ENCODE assay signal across 12 cellular contexts in the genomic region with DNA sequence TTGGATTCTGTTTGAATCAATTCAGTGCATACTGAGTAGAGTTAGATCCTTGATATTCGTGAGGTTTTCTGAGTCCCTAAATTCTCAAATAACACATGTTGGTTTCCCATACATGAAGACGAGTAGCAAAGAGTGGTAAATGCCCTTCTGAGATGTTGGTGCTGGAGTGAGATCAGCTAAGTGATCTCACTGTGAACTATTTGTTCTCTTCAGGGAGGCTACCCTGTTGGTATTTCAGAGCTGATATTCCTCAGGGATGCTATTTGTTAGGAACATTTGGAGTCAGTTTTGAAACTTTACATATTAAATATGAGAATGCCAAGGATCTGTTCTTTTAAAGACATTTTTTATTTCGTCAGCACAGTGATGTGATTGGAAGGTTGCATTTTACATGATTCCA. TPM values are rescaled to one million over a fixed set of nuclear protein-coding genes. Genes with fewer than 3 reads are reported as not detected.
A peak's percentile ranks its signal among the peaks of the same experiment; 100 is the strongest.
DNase-seq lines count a peak whose midpoint lies in the region; ATAC-seq and TF ChIP-seq lines count a peak whose summit lies in the region.
"Had no signal": no experiment of that assay in that cellular context is flagged by ENCODE, and none has a peak within 500 bp of the region (broad histone marks: within the 10 kb centered on the region; RNA-seq: fewer than 3 reads in every experiment).

No MANE protein-coding gene starts in this region.

- DNase-seq in AG20443 (ENCODE audit: low spot score) (peak; percentile 28), fibroblast of peridontal ligament (ENCODE audit: extremely low read depth) (peak; percentile 40), progenitor cell of endocrine pancreas (ENCODE audit: low spot score, unreplicated experiment) (no peak), D341Med (ENCODE audit: low spot score) (no peak), T1000 (lab: John Stamatoyannopoulos, UW) (no peak), T-helper 9 cell (no peak)
- DNase-seq: activated CD4-positive, alpha-beta T cell treated with anti-CD3 and anti-CD28 coated beads, Interleukin-2, amount 50 U/mL, for 48 hours; amniotic stem cell; GDM1; NCI-H1105 treated with DMSO at 0.1 percent for 48 hours had no signal

- peaks cover 3% of the 10 kb centered on the region for H3K36me3 Mint-ChIP-seq in progenitor cell of endocrine pancreas (ENCODE audit: insufficient read depth)

- H3K9me3 Mint-ChIP-seq in progenitor cell of endocrine pancreas (ENCODE audit: low read depth) = no peaks in the 10 kb centered on the region

- peaks cover 63% of the 10 kb centered on the region for H3K4me1 Mint-ChIP-seq in progenitor cell of endocrine pancreas (ENCODE audit: low read depth)

- no peak for TF ChIP-seq CTCF in progenitor cell of endocrine pancreas (IDR thresholded peaks at IDR 0.05; ENCODE audit: unreplicated experiment)

- H3K4me3 Mint-ChIP-seq in progenitor cell of endocrine pancreas (ENCODE audit: low read depth) = no peak overlapping the region

- H3K27ac Mint-ChIP-seq in progenitor cell of endocrine pancreas = peak overlapping the region; percentile 82

- H3K27me3 Mint-ChIP-seq in progenitor cell of endocrine pancreas = no peaks in the 10 kb centered on the region

- ATAC-seq in SK-N-SH treated with all-trans-retinoic acid at 6 μM for 48 hours = peak; percentile 28; the same call in 2 of the 3 replicates
- ATAC-seq in GM21528 (IDR thresholded peaks at IDR 0.05; ENCODE audit: low FRiP score, unreplicated experiment) = no peak

TF ChIP-seq in SK-N-SH treated with all-trans-retinoic acid at 6 μM for 48 hours, 23 proteins besides CTCF, POLR2A, EP300 and RAD21:
- TF ChIP-seq PPARA (CRISPR knock-in tag; IDR thresholded peaks at IDR 0.05; ENCODE audit: borderline replicate concordance) = no peak
- no peak for TF ChIP-seq RARB (CRISPR knock-in tag; IDR thresholded peaks at IDR 0.05)
- TF ChIP-seq ZNF565 (CRISPR knock-in tag; conservative IDR thresholded peaks at IDR 0.05; ENCODE audit: low read depth) = no peak
- TF ChIP-seq ZNF70 (CRISPR knock-in tag; IDR thresholded peaks at IDR 0.05) = no peak
- no peak for TF ChIP-seq ZFP30 (CRISPR knock-in tag; IDR thresholded peaks at IDR 0.05)
- TF ChIP-seq, protein P1, sequence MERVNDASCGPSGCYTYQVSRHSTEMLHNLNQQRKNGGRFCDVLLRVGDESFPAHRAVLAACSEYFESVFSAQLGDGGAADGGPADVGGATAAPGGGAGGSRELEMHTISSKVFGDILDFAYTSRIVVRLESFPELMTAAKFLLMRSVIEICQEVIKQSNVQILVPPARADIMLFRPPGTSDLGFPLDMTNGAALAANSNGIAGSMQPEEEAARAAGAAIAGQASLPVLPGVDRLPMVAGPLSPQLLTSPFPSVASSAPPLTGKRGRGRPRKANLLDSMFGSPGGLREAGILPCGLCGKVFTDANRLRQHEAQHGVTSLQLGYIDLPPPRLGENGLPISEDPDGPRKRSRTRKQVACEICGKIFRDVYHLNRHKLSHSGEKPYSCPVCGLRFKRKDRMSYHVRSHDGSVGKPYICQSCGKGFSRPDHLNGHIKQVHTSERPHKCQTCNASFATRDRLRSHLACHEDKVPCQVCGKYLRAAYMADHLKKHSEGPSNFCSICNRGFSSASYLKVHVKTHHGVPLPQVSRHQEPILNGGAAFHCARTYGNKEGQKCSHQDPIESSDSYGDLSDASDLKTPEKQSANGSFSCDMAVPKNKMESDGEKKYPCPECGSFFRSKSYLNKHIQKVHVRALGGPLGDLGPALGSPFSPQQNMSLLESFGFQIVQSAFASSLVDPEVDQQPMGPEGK (CRISPR knock-in tag; IDR thresholded peaks at IDR 0.05; ENCODE audit: borderline replicate concordance) = no peak
- TF ChIP-seq SNAI2 (CRISPR knock-in tag; IDR thresholded peaks at IDR 0.05) = no peak
- TF ChIP-seq POU6F1 (CRISPR knock-in tag; IDR thresholded peaks at IDR 0.05; ENCODE audit: borderline replicate concordance, low read depth) = no peak
- TF ChIP-seq ARNTL (CRISPR knock-in tag; IDR thresholded peaks at IDR 0.05; ENCODE audit: borderline replicate concordance, low read depth) = no peak
- TF ChIP-seq ZC3H10 (CRISPR knock-in tag; IDR thresholded peaks at IDR 0.05) = no peak
- TF ChIP-seq, protein P2, sequence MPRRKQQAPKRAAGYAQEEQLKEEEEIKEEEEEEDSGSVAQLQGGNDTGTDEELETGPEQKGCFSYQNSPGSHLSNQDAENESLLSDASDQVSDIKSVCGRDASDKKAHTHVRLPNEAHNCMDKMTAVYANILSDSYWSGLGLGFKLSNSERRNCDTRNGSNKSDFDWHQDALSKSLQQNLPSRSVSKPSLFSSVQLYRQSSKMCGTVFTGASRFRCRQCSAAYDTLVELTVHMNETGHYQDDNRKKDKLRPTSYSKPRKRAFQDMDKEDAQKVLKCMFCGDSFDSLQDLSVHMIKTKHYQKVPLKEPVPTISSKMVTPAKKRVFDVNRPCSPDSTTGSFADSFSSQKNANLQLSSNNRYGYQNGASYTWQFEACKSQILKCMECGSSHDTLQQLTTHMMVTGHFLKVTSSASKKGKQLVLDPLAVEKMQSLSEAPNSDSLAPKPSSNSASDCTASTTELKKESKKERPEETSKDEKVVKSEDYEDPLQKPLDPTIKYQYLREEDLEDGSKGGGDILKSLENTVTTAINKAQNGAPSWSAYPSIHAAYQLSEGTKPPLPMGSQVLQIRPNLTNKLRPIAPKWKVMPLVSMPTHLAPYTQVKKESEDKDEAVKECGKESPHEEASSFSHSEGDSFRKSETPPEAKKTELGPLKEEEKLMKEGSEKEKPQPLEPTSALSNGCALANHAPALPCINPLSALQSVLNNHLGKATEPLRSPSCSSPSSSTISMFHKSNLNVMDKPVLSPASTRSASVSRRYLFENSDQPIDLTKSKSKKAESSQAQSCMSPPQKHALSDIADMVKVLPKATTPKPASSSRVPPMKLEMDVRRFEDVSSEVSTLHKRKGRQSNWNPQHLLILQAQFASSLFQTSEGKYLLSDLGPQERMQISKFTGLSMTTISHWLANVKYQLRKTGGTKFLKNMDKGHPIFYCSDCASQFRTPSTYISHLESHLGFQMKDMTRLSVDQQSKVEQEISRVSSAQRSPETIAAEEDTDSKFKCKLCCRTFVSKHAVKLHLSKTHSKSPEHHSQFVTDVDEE (CRISPR knock-in tag; IDR thresholded peaks at IDR 0.05) = no peak
- TF ChIP-seq ESRRG (CRISPR knock-in tag; IDR thresholded peaks at IDR 0.05) = no peak
- TF ChIP-seq, protein P3, sequence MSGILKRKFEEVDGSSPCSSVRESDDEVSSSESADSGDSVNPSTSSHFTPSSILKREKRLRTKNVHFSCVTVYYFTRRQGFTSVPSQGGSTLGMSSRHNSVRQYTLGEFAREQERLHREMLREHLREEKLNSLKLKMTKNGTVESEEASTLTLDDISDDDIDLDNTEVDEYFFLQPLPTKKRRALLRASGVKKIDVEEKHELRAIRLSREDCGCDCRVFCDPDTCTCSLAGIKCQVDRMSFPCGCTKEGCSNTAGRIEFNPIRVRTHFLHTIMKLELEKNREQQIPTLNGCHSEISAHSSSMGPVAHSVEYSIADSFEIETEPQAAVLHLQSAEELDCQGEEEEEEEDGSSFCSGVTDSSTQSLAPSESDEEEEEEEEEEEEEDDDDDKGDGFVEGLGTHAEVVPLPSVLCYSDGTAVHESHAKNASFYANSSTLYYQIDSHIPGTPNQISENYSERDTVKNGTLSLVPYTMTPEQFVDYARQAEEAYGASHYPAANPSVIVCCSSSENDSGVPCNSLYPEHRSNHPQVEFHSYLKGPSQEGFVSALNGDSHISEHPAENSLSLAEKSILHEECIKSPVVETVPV (CRISPR knock-in tag; IDR thresholded peaks at IDR 0.05) = no peak

RNA-seq across cellular contexts. Expression of gene SUSD6, which starts 54.7 kb away (rescaled TPM):
- 21.0 and 22.3 TPM in 2 replicates for total RNA-seq in progenitor cell of endocrine pancreas

Comparison
In these comparisons a context has a peak if more than half of its experiments do, and no peak if none do; other contexts are left out.
1. DNase-seq: peak in AG20443 (single experiment) and fibroblast of peridontal ligament (single experiment); none in progenitor cell of endocrine pancreas (single experiment), D341Med (single experiment), T1000 (single experiment) and T-helper 9 cell (single experiment).